ENCODE assay signal across 8 cellular contexts in the genomic region with DNA sequence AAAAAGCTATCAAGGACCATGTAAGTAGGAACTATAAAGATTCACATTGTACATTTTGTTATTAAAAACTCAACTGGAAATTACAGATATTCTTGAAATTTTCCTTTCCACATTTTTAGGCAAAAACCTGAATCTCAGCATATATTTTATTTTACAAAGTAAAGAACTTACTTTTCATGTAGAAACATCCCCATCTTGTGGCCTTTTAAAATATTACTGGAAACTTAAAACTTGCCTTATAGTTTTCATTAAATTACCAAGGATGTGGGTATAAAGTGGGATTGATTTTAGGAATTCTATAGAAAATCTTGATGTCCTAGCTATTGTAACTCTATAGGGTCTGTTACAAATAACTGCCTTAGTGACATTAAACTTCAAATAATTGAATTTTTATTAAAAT. TPM values are rescaled to one million over a fixed set of nuclear protein-coding genes. Genes with fewer than 3 reads are reported as not detected.
DNase-seq lines count a peak whose midpoint lies in the region; ATAC-seq and TF ChIP-seq lines count a peak whose summit lies in the region.

No MANE protein-coding gene starts in this region.

- H3K27me3 ChIP-seq in Peyer's patch (no peaks in the 10 kb centered on the region), tibial nerve (no peaks in the 10 kb centered on the region), ovary (no peaks in the 10 kb centered on the region)

- TF ChIP-seq EP300 in tibial nerve (IDR thresholded peaks at IDR 0.05) (no peak), ovary (IDR thresholded peaks at IDR 0.05) (no peak)

- peaks cover 0 to 15% (median 0%) of the 10 kb centered on the region in 3 donors for H3K36me3 ChIP-seq in Peyer's patch
- peaks cover 0 to 8% (median 0%) of the 10 kb centered on the region in 3 donors for H3K36me3 ChIP-seq in tibial nerve
- H3K36me3 ChIP-seq in ovary, result no peaks in the 10 kb centered on the region

- H3K4me1 ChIP-seq in Peyer's patch (no peaks in the 10 kb centered on the region), tibial nerve (no peaks in the 10 kb centered on the region), ovary (ENCODE audit: insufficient read depth) (no peaks in the 10 kb centered on the region)

- no peak for ATAC-seq in HG03196 (IDR thresholded peaks at IDR 0.05; ENCODE audit: unreplicated experiment)

- TF ChIP-seq POLR2A in Peyer's patch (IDR thresholded peaks at IDR 0.05) (no peak), tibial nerve (IDR thresholded peaks at IDR 0.05) (no peak), ovary (IDR thresholded peaks at IDR 0.05) (no peak)

- DNase-seq in NCI-H82 (lab: John Stamatoyannopoulos, UW) (peak; percentile 6), NCI-H82 treated with DMSO at 0.1 percent for 48 hours (lab: John Stamatoyannopoulos, UW; ENCODE audit: unreplicated experiment) (no peak), Peyer's patch (no peak), foreskin fibroblast (peak; percentile 6 to 44), tibial nerve (ENCODE audit: low spot score in 2 of 2) (no peak), GM10266 (ENCODE audit: extremely low spot score) (no peak), ovary (no peak)

- intact Hi-C loops in ovary (cut with DNase I), result no loop called here

- no peak overlapping the region for H3K27ac ChIP-seq in Peyer's patch
- no peak overlapping the region for H3K27ac ChIP-seq in tibial nerve
- H3K27ac ChIP-seq in ovary, result no peak overlapping the region

- no peak overlapping the region for H3K4me3 ChIP-seq in Peyer's patch
- no peak overlapping the region for H3K4me3 ChIP-seq in foreskin fibroblast (ENCODE audit: low read depth in 1 of 2, low read length in 2 of 2)
- no peak overlapping the region for H3K4me3 ChIP-seq in tibial nerve
- H3K4me3 ChIP-seq in ovary, result no peak overlapping the region

- H3K9me3 ChIP-seq in Peyer's patch (no peaks in the 10 kb centered on the region), tibial nerve (no peaks in the 10 kb centered on the region), ovary (no peaks in the 10 kb centered on the region)

- peak in 5 of 6 experiments; percentile 26 to 64 (median 50) for TF ChIP-seq CTCF in Peyer's patch (IDR thresholded peaks at IDR 0.05)
- TF ChIP-seq CTCF in foreskin fibroblast (IDR thresholded peaks at IDR 0.05; ENCODE audit: low read depth, low read length), result no peak
- peak in 4 of 5 experiments; percentile 36 to 42 (median 38) for TF ChIP-seq CTCF in tibial nerve (IDR thresholded peaks at IDR 0.05)
- no peak for TF ChIP-seq CTCF in GM10266 (IDR thresholded peaks at IDR 0.05; ENCODE audit: control insufficient read depth, insufficient read depth, low read depth, missing control alignments)
- no peak for TF ChIP-seq CTCF in ovary (IDR thresholded peaks at IDR 0.05)

RNA-seq across cellular contexts. Expression of a gene that starts 10.6 kb away (rescaled TPM):
- total RNA-seq in Peyer's patch (10 to 100 TPM in 3 of 4 donors, 1 to 10 TPM in 1; 7.7 to 33.8 (median 12.8) TPM), tibial nerve (10 to 100 TPM; 10.3 to 23.6 (median 20.1) TPM), ovary (10 to 100 TPM in 6 of 7 donors, 1 to 10 TPM in 1; 9.7 to 18.3 (median 12.7) TPM)
- polyA plus RNA-seq in ovary, result 1 to 10 TPM; 5.4 to 6.2 TPM

RNA-seq across cellular contexts. Expression of a gene that starts 10.7 kb away (rescaled TPM):
- total RNA-seq in Peyer's patch, result 10 to 100 TPM; 17.8 to 23.9 (median 20.7) TPM
- total RNA-seq in tibial nerve, result 10 to 100 TPM; 11.8 to 32.1 (median 23.8) TPM
- 10 to 100 TPM; 10.4 to 27.1 (median 23.1) TPM for total RNA-seq in ovary
- 10 to 100 TPM in 1 of 2 donors, 1 to 10 TPM in 1; 9.8 to 17.0 TPM for polyA plus RNA-seq in ovary

RNA-seq across cellular contexts. Expression of a gene that starts 47.2 kb away (rescaled TPM):
- total RNA-seq in Peyer's patch, result 1 to 10 TPM in 3 of 4 donors, under 1 TPM in 1; 0.88 to 2.5 (median 1.6) TPM
- total RNA-seq in tibial nerve, result 1 to 10 TPM; 3.6 to 8.6 (median 5.1) TPM
- 10 to 100 TPM in 1 of 7 donors, 1 to 10 TPM in 6; 3.4 to 18.0 (median 5.5) TPM for total RNA-seq in ovary
- 10 to 100 TPM in 1 of 2 donors, 1 to 10 TPM in 1; 1.0 to 10.0 TPM for polyA plus RNA-seq in ovary

Comparison
In these comparisons a context has a peak if more than half of its experiments do, and no peak if none do; other contexts are left out.
1. DNase-seq: peak in NCI-H82 (single experiment) and foreskin fibroblast (2 of 2); none in NCI-H82 treated with DMSO at 0.1 percent for 48 hours (single experiment), Peyer's patch (0 of 3), tibial nerve (0 of 2), GM10266 (single experiment) and ovary (0 of 5).
2. CTCF ChIP-seq: peak in Peyer's patch (5 of 6) and tibial nerve (4 of 5); none in foreskin fibroblast (single experiment), GM10266 (single experiment) and ovary (0 of 3).